In genomic region chr2:46574457-46575354, GRCh38 we compare ENCODE assay signal across 12 cellular contexts. TPM values are rescaled to one million over a fixed set of nuclear protein-coding genes. Genes with fewer than 3 reads are reported as not detected.
A peak's percentile ranks its signal among the peaks of the same experiment; 100 is the strongest.
DNase-seq lines count a peak whose midpoint lies in the region; ATAC-seq and TF ChIP-seq lines count a peak whose summit lies in the region.
"Had no signal": no experiment of that assay in that cellular context is flagged by ENCODE, and none has a peak within 500 bp of the region (broad histone marks: within the 10 kb centered on the region; RNA-seq: fewer than 3 reads in every experiment).

No MANE protein-coding gene starts in this region.

- no peaks in the 10 kb centered on the region for H3K9me2 ChIP-seq in SU-DHL-6 (replicated peaks; ENCODE audit: insufficient read depth, low read length)

- H3K4me2 ChIP-seq in SU-DHL-6 (ENCODE audit: low read depth, low read length, poor library complexity, severe bottlenecking), result peak overlapping the region; percentile 78

- peaks cover 60% of the 10 kb centered on the region for H3K79me2 ChIP-seq in SU-DHL-6 (ENCODE audit: insufficient read depth, low read length)

- intact Hi-C loops in heart left ventricle (cut with DNase I) (no loop called here), transverse colon (cut with DNase I; ENCODE audit: low total_unique reads) (no loop called here)

- H3K9me3 ChIP-seq in heart left ventricle (no peaks in the 10 kb centered on the region), right atrium auricular region (no peaks in the 10 kb centered on the region), SU-DHL-6 (ENCODE audit: insufficient read depth, low read length) (no peaks in the 10 kb centered on the region), transverse colon (no peaks in the 10 kb centered on the region)

- H3K4me1 ChIP-seq in heart left ventricle (peaks cover 9 to 66% (median 48%) of the 10 kb centered on the region in 12 donors), right atrium auricular region (peaks cover 0 to 44% of the 10 kb centered on the region in 2 donors), transverse colon (peaks cover 0 to 42% (median 8%) of the 10 kb centered on the region in 4 donors)

- H3K27ac ChIP-seq in heart left ventricle (peak overlapping the region in 10 of 12 donors; percentile 2 to 82 (median 32)), right atrium auricular region (no peak overlapping the region), SU-DHL-6 (ENCODE audit: low read depth, low read length) (peak overlapping the region; percentile 98), transverse colon (peak overlapping the region in 3 of 4 donors; percentile 37 to 43 (median 38))

- no peak overlapping the region for H2AFZ ChIP-seq in SU-DHL-6 (ENCODE audit: low read depth, low read length, severe bottlenecking)

- TF ChIP-seq CTCF in heart left ventricle (IDR thresholded peaks at IDR 0.05) (no peak), right atrium auricular region (IDR thresholded peaks at IDR 0.05) (no peak), SU-DHL-6 (IDR thresholded peaks at IDR 0.05; ENCODE audit: insufficient read depth, low read length, poor library complexity, severe bottlenecking) (no peak), transverse colon (IDR thresholded peaks at IDR 0.05) (no peak), omental fat pad (IDR thresholded peaks at IDR 0.05) (no peak)

- no peaks in the 10 kb centered on the region for H4K20me1 ChIP-seq in SU-DHL-6 (ENCODE audit: low read depth, low read length)

- H3K27me3 ChIP-seq in heart left ventricle (no peaks in the 10 kb centered on the region), right atrium auricular region (no peaks in the 10 kb centered on the region), SU-DHL-6 (ENCODE audit: low read length) (no peaks in the 10 kb centered on the region), transverse colon (no peaks in the 10 kb centered on the region)

- WGBS in heart left ventricle, 4 donors, result 34 to 44% (median 38%) methylated on average over 8 of the region's 8 CpGs
- 66 to 73% methylated on average over 8 of the region's 8 CpGs for WGBS in transverse colon (ENCODE audit: low coverage in 1 of 2), 2 donors

- H3K36me3 ChIP-seq in heart left ventricle (peaks cover 0 to 51% (median 33%) of the 10 kb centered on the region in 9 donors), right atrium auricular region (peaks cover 23% of the 10 kb centered on the region), SU-DHL-6 (ENCODE audit: low read length) (peaks cover 13% of the 10 kb centered on the region; the same call in 1 of the 2 replicates), transverse colon (no peaks in the 10 kb centered on the region)

- DNase-seq in heart left ventricle (no peak), right atrium auricular region (ENCODE audit: low spot score) (no peak), transverse colon (no peak), omental fat pad (ENCODE audit: low spot score) (no peak), pons (ENCODE audit: low spot score) (no peak), NCI-H446 treated with DMSO at 0.1 percent for 48 hours (lab: John Stamatoyannopoulos, UW) (no peak)
- DNase-seq: activated T-cell treated with anti-CD3 and anti-CD28 coated beads, Interleukin-2, amount 50 U/mL, for 4 hours; GF-D8; NCI-H1417 treated with DMSO at 0.1 percent for 48 hours had no signal

- no peak for ATAC-seq in heart left ventricle
- peak; percentile 69 for ATAC-seq in HG02840 (IDR thresholded peaks at IDR 0.05; ENCODE audit: low FRiP score, unreplicated experiment)
- ATAC-seq in omental fat pad (ENCODE audit: low FRiP score), result no peak
- ATAC-seq: activated T-cell treated with anti-CD3 and anti-CD28 coated beads, Interleukin-2, amount 50 U/mL, for 4 hours had no signal

- peaks cover 56% of the 10 kb centered on the region for H3F3A ChIP-seq in SU-DHL-6 (ENCODE audit: insufficient read depth)

- TF ChIP-seq EP300 in transverse colon (IDR thresholded peaks at IDR 0.05; ENCODE audit: low read depth), result no peak

- TF ChIP-seq POLR2A in heart left ventricle (IDR thresholded peaks at IDR 0.05), result no peak
- no peak for TF ChIP-seq POLR2A in transverse colon (IDR thresholded peaks at IDR 0.05)

- in situ Hi-C loops in transverse colon (cut with MboI; ENCODE audit: low pct_ligation_motif_present in 1 of 4, low pct_unique_long_range_greater_than_20kb in 1 of 4, low sequenced_read_pairs in 3 of 4), result no loop called here

- peak overlapping the region; percentile 49 for H3K9ac ChIP-seq in SU-DHL-6 (ENCODE audit: low read length)

- no peak overlapping the region for H3K4me3 ChIP-seq in heart left ventricle
- H3K4me3 ChIP-seq in right atrium auricular region, result no peak overlapping the region
- peak overlapping the region; percentile 52 for H3K4me3 ChIP-seq in SU-DHL-6 (ENCODE audit: insufficient read depth, low read length, poor library complexity, severe bottlenecking)
- no peak overlapping the region for H3K4me3 ChIP-seq in transverse colon
- H3K4me3 ChIP-seq: coronary artery had no signal

RNA-seq across cellular contexts. Expression of gene ATP6V1E2, which starts 32.3 kb away (rescaled TPM):
- total RNA-seq in heart left ventricle (1 to 10 TPM; 2.5 to 7.6 (median 6.2) TPM), right atrium auricular region (1 to 10 TPM; 4.9 to 6.6 TPM), transverse colon (1 to 10 TPM in 3 of 4 donors, not detected in 1; 1.2 to 3.2 (median 2.2) TPM), omental fat pad (1 to 10 TPM; 4.2 to 5.7 (median 5.3) TPM)
- polyA plus RNA-seq in heart left ventricle, result 1 to 10 TPM; 2.4 to 3.3 TPM

RNA-seq across cellular contexts. Expression of gene RHOQ, which starts 32.4 kb away (rescaled TPM):
- total RNA-seq in heart left ventricle (100 to 1,000 TPM; 239 to 493 (median 385) TPM), right atrium auricular region (100 to 1,000 TPM; 127 to 132 TPM), transverse colon (10 to 100 TPM in 3 of 4 donors, 1 to 10 TPM in 1; 8.2 to 58.1 (median 41.6) TPM), omental fat pad (100 to 1,000 TPM; 154 to 310 (median 195) TPM)
- 100 to 1,000 TPM; 202 to 217 TPM for polyA plus RNA-seq in heart left ventricle

RNA-seq across cellular contexts. Expression of gene PIGF, which starts 42.1 kb away (rescaled TPM):
- total RNA-seq in heart left ventricle (10 to 100 TPM in 4 of 9 donors, 1 to 10 TPM in 5; 4.3 to 12.1 (median 10.0) TPM), right atrium auricular region (10 to 100 TPM in 1 of 2 donors, 1 to 10 TPM in 1; 5.3 to 11.6 TPM), transverse colon (10 to 100 TPM in 2 of 4 donors, 1 to 10 TPM in 2; 4.6 to 38.1 (median 14.4) TPM), omental fat pad (10 to 100 TPM; 13.8 to 25.4 (median 21.5) TPM)
- polyA plus RNA-seq in heart left ventricle, result 10 to 100 TPM in 1 of 2 donors, 1 to 10 TPM in 1; 5.3 to 15.5 TPM

RNA-seq across cellular contexts. Expression of gene CRIPT, which starts 42.3 kb away (rescaled TPM):
- total RNA-seq in heart left ventricle (10 to 100 TPM; 15.8 to 24.0 (median 19.1) TPM), right atrium auricular region (10 to 100 TPM; 18.3 to 19.4 TPM), transverse colon (10 to 100 TPM in 3 of 4 donors, 1 to 10 TPM in 1; 6.0 to 18.1 (median 14.7) TPM), omental fat pad (10 to 100 TPM in 3 of 4 donors, 1 to 10 TPM in 1; 7.7 to 21.6 (median 17.2) TPM)
- polyA plus RNA-seq in heart left ventricle, result 10 to 100 TPM; 12.1 to 19.4 TPM

Comparison
In these comparisons a context has a peak if more than half of its experiments do, and no peak if none do; other contexts are left out.
1. H3K27ac ChIP-seq: peak in heart left ventricle (10 of 12), SU-DHL-6 (single experiment) and transverse colon (3 of 4); none in right atrium auricular region (0 of 2).